ENCODE assay signal across 10 cellular contexts in genomic region chr9:136664799-136665082, GRCh38. TPM values are rescaled to one million over a fixed set of nuclear protein-coding genes. Genes with fewer than 3 reads are reported as not detected.
DNase-seq lines count a peak whose midpoint lies in the region; ATAC-seq and TF ChIP-seq lines count a peak whose summit lies in the region.
"Had no signal": no experiment of that assay in that cellular context is flagged by ENCODE, and none has a peak within 500 bp of the region (broad histone marks: within the 10 kb centered on the region; RNA-seq: fewer than 3 reads in every experiment).

No MANE protein-coding gene starts in this region.

- peaks cover 0 to 39% (median 6%) of the 10 kb centered on the region in 12 donors for H3K4me1 ChIP-seq in heart left ventricle
- peaks cover 4% of the 10 kb centered on the region for H3K4me1 ChIP-seq in colonic mucosa
- peaks cover 4% of the 10 kb centered on the region for H3K4me1 ChIP-seq in upper lobe of right lung

- 50 to 68% (median 64%) methylated on average over 8 to 14 of the region's 14 CpGs for WGBS in heart left ventricle, 4 donors

- H3K27ac Mint-ChIP-seq in natural killer cell = no peak overlapping the region

- no peak for DNase-seq in heart left ventricle
- DNase-seq in cardiac septum (ENCODE audit: low spot score) = no peak
- DNase-seq in colonic mucosa = no peak
- DNase-seq in natural killer cell = no peak
- DNase-seq in upper lobe of right lung = no peak
- DNase-seq in DMS79 treated with DMSO at 0.1 percent for 48 hours (lab: John Stamatoyannopoulos, UW) = no peak
- DNase-seq: activated gamma-delta T cell treated with Interleukin-2 at 50 U/mL for 16 hours, NCI-H748 treated with DMSO at 0.1 percent for 48 hours had no signal

- no peak for TF ChIP-seq CTCF in heart left ventricle (IDR thresholded peaks at IDR 0.05)
- TF ChIP-seq CTCF in colonic mucosa (IDR thresholded peaks at IDR 0.05) = no peak
- no peak for TF ChIP-seq CTCF in natural killer cell (IDR thresholded peaks at IDR 0.05)
- TF ChIP-seq CTCF in upper lobe of right lung (IDR thresholded peaks at IDR 0.05) = no peak

- H3K4me3 Mint-ChIP-seq in natural killer cell = peak overlapping the region; percentile 81

- peak overlapping the region; percentile 75 to 99 (median 96) for H3K27ac ChIP-seq in heart left ventricle
- no peak overlapping the region for H3K27ac ChIP-seq in colonic mucosa
- H3K27ac ChIP-seq in upper lobe of right lung = peak overlapping the region; percentile 91

- peaks cover 0 to 57% (median 0%) of the 10 kb centered on the region in 9 donors for H3K27me3 ChIP-seq in heart left ventricle
- peaks cover 52% of the 10 kb centered on the region for H3K27me3 ChIP-seq in colonic mucosa
- H3K27me3 ChIP-seq in upper lobe of right lung = peaks cover 24% of the 10 kb centered on the region

- intact Hi-C loops in heart left ventricle (cut with DNase I) = no loop called here
- intact Hi-C loops in cardiac septum (cut with DNase I) = loop anchor here (2.0 kb wide), 1 partner anchor 20 kb away; no protein-coding TSS in a partner anchor
- intact Hi-C loops in colonic mucosa (cut with DNase I) = no loop called here
- intact Hi-C loops in natural killer cell (cut with micrococcal nuclease) = no loop called here
- intact Hi-C loops in upper lobe of right lung (cut with DNase I) = no loop called here

- no peaks in the 10 kb centered on the region for H3K36me3 Mint-ChIP-seq in natural killer cell

- peaks cover 0 to 14% of the 10 kb centered on the region in 2 donors for H3K27me3 Mint-ChIP-seq in natural killer cell (ENCODE audit: low read depth in 2 of 2)

- H3K4me1 Mint-ChIP-seq in natural killer cell = peaks cover 0 to 13% of the 10 kb centered on the region in 2 donors

- TF ChIP-seq POLR2A in heart left ventricle (IDR thresholded peaks at IDR 0.05) = no peak

- H3K9ac ChIP-seq in colonic mucosa (ENCODE audit: low read depth in 2 of 2, low read length in 2 of 2) = peak overlapping the region in 1 of 2 donors; percentile 35

- H3K4me3 ChIP-seq in heart left ventricle = peak overlapping the region; percentile 59 to 89 (median 79)
- peak overlapping the region; percentile 40 for H3K4me3 ChIP-seq in colonic mucosa
- H3K4me3 ChIP-seq in upper lobe of right lung = peak overlapping the region; percentile 52

- H3K9me3 ChIP-seq in heart left ventricle (no peaks in the 10 kb centered on the region), colonic mucosa (no peaks in the 10 kb centered on the region), upper lobe of right lung (no peaks in the 10 kb centered on the region)

- ATAC-seq in heart left ventricle (no peak), natural killer cell (no peak), upper lobe of right lung (no peak), GM21423 (IDR thresholded peaks at IDR 0.05; ENCODE audit: unreplicated experiment) (no peak), HG02588 (IDR thresholded peaks at IDR 0.05; ENCODE audit: unreplicated experiment) (no peak)

- no peaks in the 10 kb centered on the region for H3K9me3 Mint-ChIP-seq in natural killer cell

- peaks cover 0 to 52% (median 39%) of the 10 kb centered on the region in 9 donors for H3K36me3 ChIP-seq in heart left ventricle
- no peaks in the 10 kb centered on the region for H3K36me3 ChIP-seq in colonic mucosa
- H3K36me3 ChIP-seq in upper lobe of right lung = peaks cover 10% of the 10 kb centered on the region

RNA-seq across cellular contexts. Expression of gene EGFL7, which starts 2.0 kb away (rescaled TPM):
- 100 to 1,000 TPM in 2 of 9 donors, 10 to 100 TPM in 7; 56.4 to 142 (median 94.0) TPM for total RNA-seq in heart left ventricle
- 100 to 1,000 TPM; 103 to 137 TPM for polyA plus RNA-seq in heart left ventricle
- total RNA-seq in cardiac septum = 85.3 TPM
- 10 to 100 TPM; 17.3 to 28.4 TPM for total RNA-seq in colonic mucosa
- total RNA-seq in natural killer cell = under 1 TPM; 0.28 to 0.47 (median 0.29) TPM
- 302 TPM for total RNA-seq in upper lobe of right lung

RNA-seq across cellular contexts. Expression of gene AGPAT2, which starts 22.5 kb away (rescaled TPM):
- total RNA-seq in heart left ventricle (10 to 100 TPM; 52.4 to 90.7 (median 62.5) TPM), cardiac septum (48.4 TPM), colonic mucosa (100 to 1,000 TPM; 197 to 372 TPM), natural killer cell (10 to 100 TPM; 10.3 to 19.4 (median 12.0) TPM), upper lobe of right lung (117 TPM)
- 100 to 1,000 TPM in 1 of 2 donors, 10 to 100 TPM in 1; 88.8 to 122 TPM for polyA plus RNA-seq in heart left ventricle

RNA-seq across cellular contexts. Expression of gene DIPK1B, which starts 47.6 kb away (rescaled TPM):
- total RNA-seq in heart left ventricle (10 to 100 TPM; 14.4 to 46.3 (median 19.8) TPM), cardiac septum (28.3 TPM), colonic mucosa (1 to 10 TPM in 1 of 2 donors, under 1 TPM in 1; 0.82 to 2.8 TPM), natural killer cell (under 1 TPM in 2 of 3 donors, not detected in 1; 0.31 to 0.39 TPM), upper lobe of right lung (17.7 TPM)
- 10 to 100 TPM; 18.1 to 24.4 TPM for polyA plus RNA-seq in heart left ventricle

Comparison
In these comparisons a context has a peak if more than half of its experiments do, and no peak if none do; other contexts are left out.
1. RNA of gene EGFL7, which starts 2.0 kb away (total RNA-seq): 302 TPM in upper lobe of right lung (single experiment), 56.4 to 142 TPM in heart left ventricle, 85.3 TPM in cardiac septum (single experiment) and 17.3 to 28.4 TPM in colonic mucosa; 0.28 to 0.47 TPM in natural killer cell; every median in the first group is over 10 times any median in the second.
2. Peak in every context shown above with its lines, with median percentiles within 50 percentile points of each other: H3K4me3 ChIP-seq.